32 cellular contexts compared by ENCODE assay signal in genomic region chr11:104214517-104214916, GRCh38. TPM values are rescaled to one million over a fixed set of nuclear protein-coding genes. Genes with fewer than 3 reads are reported as not detected.
"Had no signal": no experiment of that assay in that cellular context is flagged by ENCODE, and none has a peak within 500 bp of the region (broad histone marks: within the 10 kb centered on the region; RNA-seq: fewer than 3 reads in every experiment).

No MANE protein-coding gene starts in this region.

- H3K36me3 ChIP-seq: adrenal gland, brain microvascular endothelial cell, breast epithelium had no signal

- DNase-seq: activated B cell treated with CpG ODN at 0.5 μM for 24 hours; activated CD4-positive, alpha-beta memory T cell treated with anti-CD3 and anti-CD28 coated beads for 36 hours; activated CD4-positive, alpha-beta T cell treated with anti-CD3 and anti-CD28 coated beads for 4 hours; activated CD4-positive, alpha-beta T cell treated with anti-CD3 and anti-CD28 coated beads, Interleukin-2, amount 10 ng/mL, durations not matched to agents 24 days and 14 days; activated CD4-positive, alpha-beta T cell treated with anti-CD3 and anti-CD28 coated beads, Interleukin-2, amount 50 U/mL, for 1 hour; activated CD4-positive, alpha-beta T cell treated with anti-CD3 and anti-CD28 coated beads, Interleukin-2, amount 50 U/mL, for 4 hours; activated CD4-positive, CD25-positive, alpha-beta regulatory T cell treated with anti-CD3 and anti-CD28 coated beads, Interleukin-2, amount 50 U/mL, for 72 hours; activated CD8-positive, alpha-beta memory T cell treated with anti-CD3 and anti-CD28 coated beads, Interleukin-2, amount 50 U/mL, for 4 hours; activated CD8-positive, alpha-beta T cell treated with anti-CD3 and anti-CD28 coated beads for 36 hours; activated effector memory CD4-positive, alpha-beta T cell treated with anti-CD3 and anti-CD28 coated beads, Interleukin-2, amount 50 U/mL, for 16 hours; activated gamma-delta T cell treated with Interleukin-2 at 50 U/mL for 16 hours; activated naive CD4-positive, alpha-beta T cell; activated naive CD4-positive, alpha-beta T cell treated with anti-CD3 and anti-CD28 coated beads for 36 hours; activated naive CD4-positive, alpha-beta T cell treated with anti-CD3 and anti-CD28 coated beads, Interleukin-2, amount 50 U/mL, for 16 hours; activated naive CD8-positive, alpha-beta T cell treated with anti-CD3 and anti-CD28 coated beads for 36 hours; activated T-cell treated with anti-CD3 and anti-CD28 coated beads for 4 hours; activated T-cell treated with anti-CD3 and anti-CD28 coated beads, Interleukin-2, amount 50 U/mL, for 1 hour; activated T-cell treated with anti-CD3 and anti-CD28 coated beads, Interleukin-2, amount 50 U/mL, for 4 hours; activated T-cell treated with anti-CD3 and anti-CD28 coated beads, Interleukin-2, amount 50 U/mL, for 72 hours; adrenal gland; amniotic stem cell; aorta; body of pancreas; brain microvascular endothelial cell; central memory CD4-positive, alpha-beta T cell; T-helper 2 cell; T-helper 9 cell had no signal

- H3K27me3 ChIP-seq: adrenal gland, body of pancreas, brain microvascular endothelial cell, breast epithelium had no signal

- H3K27ac ChIP-seq: adrenal gland, body of pancreas, brain microvascular endothelial cell, breast epithelium, VCaP had no signal

- H3K4me1 ChIP-seq: adrenal gland, body of pancreas, breast epithelium had no signal

- H3K4me3 ChIP-seq: adrenal gland, body of pancreas, breast epithelium had no signal

- H3K9me3 ChIP-seq: adrenal gland, body of pancreas had no signal

RNA-seq across cellular contexts. Expression of gene PDGFD, which starts 50.6 kb away (rescaled TPM):
- total RNA-seq: activated CD4-positive, alpha-beta memory T cell treated with anti-CD3 and anti-CD28 coated beads for 36 hours; activated CD4-positive, alpha-beta T cell treated with anti-CD3 and anti-CD28 coated beads, Interleukin-2, amount 10 ng/mL, durations not matched to agents 24 days and 14 days; activated naive CD4-positive, alpha-beta T cell treated with anti-CD3 and anti-CD28 coated beads for 36 hours; activated naive CD4-positive, alpha-beta T cell treated with anti-CD3 and anti-CD28 coated beads, Interleukin-2, amount 50 U/mL, for 72 hours; activated naive CD8-positive, alpha-beta T cell treated with anti-CD3 and anti-CD28 coated beads for 36 hours; activated T-helper 1 cell treated with anti-CD3 and anti-CD28 coated beads, Interleukin-12 subunit alpha, Interleukin-12 subunit beta, Interleukin-2, Interleukin-4 antibody, amounts not matched to agents 30 ng/mL and 10 ng/mL and 1 ng/mL, durations not matched to agents 14 hours and 24 hours and 36 hours; activated T-helper 17 cell treated with anti-CD3 and anti-CD28 coated beads, Interleukin-2, amount 50 U/mL, for 72 hours had no signal
